ENCODE assay signal across 1 cellular context in the genomic region with DNA sequence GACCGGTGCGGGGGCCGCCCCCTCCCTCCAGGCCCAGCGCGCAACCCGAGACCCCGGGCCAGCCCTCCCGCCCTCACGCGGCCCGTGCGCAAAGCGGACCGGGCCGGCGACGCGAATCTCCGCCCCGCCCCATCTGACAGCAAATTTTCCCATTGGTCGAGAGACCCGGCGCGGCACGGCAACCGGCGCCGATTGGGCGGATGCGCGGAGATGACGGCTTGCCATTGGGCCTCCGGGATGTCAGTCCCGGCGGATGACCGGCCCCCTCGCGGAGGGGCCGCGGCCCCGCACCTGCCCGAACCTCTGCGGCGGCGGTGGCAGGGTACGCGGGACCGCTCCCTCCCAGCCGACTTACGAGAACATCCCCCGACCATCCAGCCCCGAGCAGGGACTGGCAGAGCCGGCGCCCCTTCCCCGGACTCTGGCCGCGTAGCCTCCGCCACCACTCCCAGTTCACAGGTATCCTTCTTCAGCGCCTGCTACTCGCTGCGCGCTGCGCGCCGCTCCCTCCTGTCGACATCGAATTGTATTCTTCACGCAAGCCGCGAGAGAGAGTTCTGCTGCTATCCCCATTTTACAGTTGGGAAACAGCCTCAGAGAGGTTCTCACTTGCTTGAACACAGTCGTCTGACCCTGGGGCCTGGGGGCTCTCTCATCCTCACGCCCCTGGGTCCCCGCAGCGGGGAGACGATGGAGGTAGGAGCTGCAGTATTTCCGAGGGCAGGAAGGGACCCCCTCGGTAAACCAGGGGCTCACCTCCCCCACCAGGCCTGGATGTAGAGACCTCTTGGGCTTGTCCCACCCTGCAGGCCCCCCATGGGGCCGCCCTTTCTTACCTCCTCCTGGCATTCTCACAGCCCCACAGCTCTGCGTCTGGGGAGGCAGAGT.
A peak's percentile ranks its signal among the peaks of the same experiment; 100 is the strongest.
TF ChIP-seq lines count a peak whose summit lies in the region.

A gene with protein sequence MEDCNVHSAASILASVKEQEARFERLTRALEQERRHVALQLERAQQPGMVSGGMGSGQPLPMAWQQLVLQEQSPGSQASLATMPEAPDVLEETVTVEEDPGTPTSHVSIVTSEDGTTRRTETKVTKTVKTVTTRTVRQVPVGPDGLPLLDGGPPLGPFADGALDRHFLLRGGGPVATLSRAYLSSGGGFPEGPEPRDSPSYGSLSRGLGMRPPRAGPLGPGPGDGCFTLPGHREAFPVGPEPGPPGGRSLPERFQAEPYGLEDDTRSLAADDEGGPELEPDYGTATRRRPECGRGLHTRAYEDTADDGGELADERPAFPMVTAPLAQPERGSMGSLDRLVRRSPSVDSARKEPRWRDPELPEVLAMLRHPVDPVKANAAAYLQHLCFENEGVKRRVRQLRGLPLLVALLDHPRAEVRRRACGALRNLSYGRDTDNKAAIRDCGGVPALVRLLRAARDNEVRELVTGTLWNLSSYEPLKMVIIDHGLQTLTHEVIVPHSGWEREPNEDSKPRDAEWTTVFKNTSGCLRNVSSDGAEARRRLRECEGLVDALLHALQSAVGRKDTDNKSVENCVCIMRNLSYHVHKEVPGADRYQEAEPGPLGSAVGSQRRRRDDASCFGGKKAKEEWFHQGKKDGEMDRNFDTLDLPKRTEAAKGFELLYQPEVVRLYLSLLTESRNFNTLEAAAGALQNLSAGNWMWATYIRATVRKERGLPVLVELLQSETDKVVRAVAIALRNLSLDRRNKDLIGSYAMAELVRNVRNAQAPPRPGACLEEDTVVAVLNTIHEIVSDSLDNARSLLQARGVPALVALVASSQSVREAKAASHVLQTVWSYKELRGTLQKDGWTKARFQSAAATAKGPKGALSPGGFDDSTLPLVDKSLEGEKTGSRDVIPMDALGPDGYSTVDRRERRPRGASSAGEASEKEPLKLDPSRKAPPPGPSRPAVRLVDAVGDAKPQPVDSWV (minus strand): TSS at position 90 of the 888 bp plus-strand sequence. CDS start 26,029 bp downstream, outside the sequence.

TF ChIP-seq in H1, 55 proteins besides CTCF, POLR2A, EP300 and RAD21 (continued from another document):
- TF ChIP-seq, protein P1, sequence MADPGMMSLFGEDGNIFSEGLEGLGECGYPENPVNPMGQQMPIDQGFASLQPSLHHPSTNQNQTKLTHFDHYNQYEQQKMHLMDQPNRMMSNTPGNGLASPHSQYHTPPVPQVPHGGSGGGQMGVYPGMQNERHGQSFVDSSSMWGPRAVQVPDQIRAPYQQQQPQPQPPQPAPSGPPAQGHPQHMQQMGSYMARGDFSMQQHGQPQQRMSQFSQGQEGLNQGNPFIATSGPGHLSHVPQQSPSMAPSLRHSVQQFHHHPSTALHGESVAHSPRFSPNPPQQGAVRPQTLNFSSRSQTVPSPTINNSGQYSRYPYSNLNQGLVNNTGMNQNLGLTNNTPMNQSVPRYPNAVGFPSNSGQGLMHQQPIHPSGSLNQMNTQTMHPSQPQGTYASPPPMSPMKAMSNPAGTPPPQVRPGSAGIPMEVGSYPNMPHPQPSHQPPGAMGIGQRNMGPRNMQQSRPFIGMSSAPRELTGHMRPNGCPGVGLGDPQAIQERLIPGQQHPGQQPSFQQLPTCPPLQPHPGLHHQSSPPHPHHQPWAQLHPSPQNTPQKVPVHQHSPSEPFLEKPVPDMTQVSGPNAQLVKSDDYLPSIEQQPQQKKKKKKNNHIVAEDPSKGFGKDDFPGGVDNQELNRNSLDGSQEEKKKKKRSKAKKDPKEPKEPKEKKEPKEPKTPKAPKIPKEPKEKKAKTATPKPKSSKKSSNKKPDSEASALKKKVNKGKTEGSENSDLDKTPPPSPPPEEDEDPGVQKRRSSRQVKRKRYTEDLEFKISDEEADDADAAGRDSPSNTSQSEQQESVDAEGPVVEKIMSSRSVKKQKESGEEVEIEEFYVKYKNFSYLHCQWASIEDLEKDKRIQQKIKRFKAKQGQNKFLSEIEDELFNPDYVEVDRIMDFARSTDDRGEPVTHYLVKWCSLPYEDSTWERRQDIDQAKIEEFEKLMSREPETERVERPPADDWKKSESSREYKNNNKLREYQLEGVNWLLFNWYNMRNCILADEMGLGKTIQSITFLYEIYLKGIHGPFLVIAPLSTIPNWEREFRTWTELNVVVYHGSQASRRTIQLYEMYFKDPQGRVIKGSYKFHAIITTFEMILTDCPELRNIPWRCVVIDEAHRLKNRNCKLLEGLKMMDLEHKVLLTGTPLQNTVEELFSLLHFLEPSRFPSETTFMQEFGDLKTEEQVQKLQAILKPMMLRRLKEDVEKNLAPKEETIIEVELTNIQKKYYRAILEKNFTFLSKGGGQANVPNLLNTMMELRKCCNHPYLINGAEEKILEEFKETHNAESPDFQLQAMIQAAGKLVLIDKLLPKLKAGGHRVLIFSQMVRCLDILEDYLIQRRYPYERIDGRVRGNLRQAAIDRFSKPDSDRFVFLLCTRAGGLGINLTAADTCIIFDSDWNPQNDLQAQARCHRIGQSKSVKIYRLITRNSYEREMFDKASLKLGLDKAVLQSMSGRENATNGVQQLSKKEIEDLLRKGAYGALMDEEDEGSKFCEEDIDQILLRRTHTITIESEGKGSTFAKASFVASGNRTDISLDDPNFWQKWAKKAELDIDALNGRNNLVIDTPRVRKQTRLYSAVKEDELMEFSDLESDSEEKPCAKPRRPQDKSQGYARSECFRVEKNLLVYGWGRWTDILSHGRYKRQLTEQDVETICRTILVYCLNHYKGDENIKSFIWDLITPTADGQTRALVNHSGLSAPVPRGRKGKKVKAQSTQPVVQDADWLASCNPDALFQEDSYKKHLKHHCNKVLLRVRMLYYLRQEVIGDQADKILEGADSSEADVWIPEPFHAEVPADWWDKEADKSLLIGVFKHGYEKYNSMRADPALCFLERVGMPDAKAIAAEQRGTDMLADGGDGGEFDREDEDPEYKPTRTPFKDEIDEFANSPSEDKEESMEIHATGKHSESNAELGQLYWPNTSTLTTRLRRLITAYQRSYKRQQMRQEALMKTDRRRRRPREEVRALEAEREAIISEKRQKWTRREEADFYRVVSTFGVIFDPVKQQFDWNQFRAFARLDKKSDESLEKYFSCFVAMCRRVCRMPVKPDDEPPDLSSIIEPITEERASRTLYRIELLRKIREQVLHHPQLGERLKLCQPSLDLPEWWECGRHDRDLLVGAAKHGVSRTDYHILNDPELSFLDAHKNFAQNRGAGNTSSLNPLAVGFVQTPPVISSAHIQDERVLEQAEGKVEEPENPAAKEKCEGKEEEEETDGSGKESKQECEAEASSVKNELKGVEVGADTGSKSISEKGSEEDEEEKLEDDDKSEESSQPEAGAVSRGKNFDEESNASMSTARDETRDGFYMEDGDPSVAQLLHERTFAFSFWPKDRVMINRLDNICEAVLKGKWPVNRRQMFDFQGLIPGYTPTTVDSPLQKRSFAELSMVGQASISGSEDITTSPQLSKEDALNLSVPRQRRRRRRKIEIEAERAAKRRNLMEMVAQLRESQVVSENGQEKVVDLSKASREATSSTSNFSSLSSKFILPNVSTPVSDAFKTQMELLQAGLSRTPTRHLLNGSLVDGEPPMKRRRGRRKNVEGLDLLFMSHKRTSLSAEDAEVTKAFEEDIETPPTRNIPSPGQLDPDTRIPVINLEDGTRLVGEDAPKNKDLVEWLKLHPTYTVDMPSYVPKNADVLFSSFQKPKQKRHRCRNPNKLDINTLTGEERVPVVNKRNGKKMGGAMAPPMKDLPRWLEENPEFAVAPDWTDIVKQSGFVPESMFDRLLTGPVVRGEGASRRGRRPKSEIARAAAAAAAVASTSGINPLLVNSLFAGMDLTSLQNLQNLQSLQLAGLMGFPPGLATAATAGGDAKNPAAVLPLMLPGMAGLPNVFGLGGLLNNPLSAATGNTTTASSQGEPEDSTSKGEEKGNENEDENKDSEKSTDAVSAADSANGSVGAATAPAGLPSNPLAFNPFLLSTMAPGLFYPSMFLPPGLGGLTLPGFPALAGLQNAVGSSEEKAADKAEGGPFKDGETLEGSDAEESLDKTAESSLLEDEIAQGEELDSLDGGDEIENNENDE (IDR thresholded peaks at IDR 0.05; ENCODE audit: insufficient replicate concordance, low read length), result no peak
- TF ChIP-seq TAF1 (IDR thresholded peaks at IDR 0.05; ENCODE audit: low read depth, low read length) (no peak), HDAC6 (IDR thresholded peaks at IDR 0.05; ENCODE audit: low read depth, low read length) (no peak), EZH2 (IDR thresholded peaks at IDR 0.05; ENCODE audit: low read depth, low read length, severe bottlenecking) (peak; percentile 40), BACH1 (IDR thresholded peaks at IDR 0.05; ENCODE audit: low read length) (0 out of 2 replicates have a peak, but pooled peaks have one; percentile 27), CBX5 (IDR thresholded peaks at IDR 0.05; ENCODE audit: low read depth, low read length) (no peak), RBBP5 (IDR thresholded peaks at IDR 0.05; ENCODE audit: borderline replicate concordance, low read depth, low read length) (no peak), PHF8 (conservative IDR thresholded peaks at IDR 0.05; ENCODE audit: low read depth, low read length) (no peak)
